Comparison of ENCODE assay signal across 8 cellular contexts in the genomic region with DNA sequence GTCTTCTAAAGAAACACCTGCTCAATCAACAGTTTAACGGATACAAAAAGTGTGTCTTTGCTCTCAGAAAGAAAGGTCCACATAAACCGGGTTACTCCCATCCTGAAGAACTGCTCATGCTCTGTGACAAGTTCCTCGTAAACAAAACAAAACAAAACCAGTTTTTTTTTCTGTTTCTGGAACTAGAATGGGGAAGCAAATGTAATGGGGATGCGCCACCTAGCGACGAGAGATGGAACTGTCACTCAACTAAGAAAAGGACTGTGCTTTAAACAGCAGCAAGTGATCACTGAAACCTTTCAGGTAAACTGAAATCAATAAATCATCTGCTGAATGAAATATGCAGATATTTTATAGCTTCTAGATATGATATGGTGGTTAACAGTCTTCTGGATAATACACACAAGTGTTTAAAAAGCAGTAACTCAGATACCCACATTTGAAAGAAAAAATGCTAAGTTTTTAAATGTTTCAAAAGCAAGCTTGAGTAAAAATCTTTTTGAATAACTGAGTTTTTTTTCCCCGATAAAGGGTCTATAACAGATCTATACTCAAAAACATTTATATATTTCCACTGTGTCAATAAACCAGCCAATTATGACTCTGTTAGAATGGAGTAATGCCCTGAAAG. TPM values are rescaled to one million over a fixed set of nuclear protein-coding genes. Genes with fewer than 3 reads are reported as not detected.
A peak's percentile ranks its signal among the peaks of the same experiment; 100 is the strongest.
DNase-seq lines count a peak whose midpoint lies in the region; ATAC-seq and TF ChIP-seq lines count a peak whose summit lies in the region.

No MANE protein-coding gene starts in this region.

- CTCF ChIA-PET in OCI-LY7 (lab: Charles Lee; ENCODE audit: unreplicated experiment), result interaction anchor here (2.7 kb wide), 1 partner anchor 14 kb away, joined by 10 read pairs; no protein-coding TSS in a partner anchor

- H3K9me3 Mint-ChIP-seq in activated T-cell treated with anti-CD3 and anti-CD28 coated beads, Interleukin-2, amount 50 U/mL, for 24 hours, result no peaks in the 10 kb centered on the region
- H3K9me3 Mint-ChIP-seq in naive thymus-derived CD8-positive, alpha-beta T cell, result no peaks in the 10 kb centered on the region

- H3K9me2 ChIP-seq in OCI-LY7 (ENCODE audit: insufficient read depth, low read length), result no peaks in the 10 kb centered on the region

- H3K27ac Mint-ChIP-seq in activated T-cell treated with anti-CD3 and anti-CD28 coated beads, Interleukin-2, amount 50 U/mL, for 24 hours, result peak overlapping the region; percentile 64
- peak overlapping the region; percentile 63 to 89 (median 83) for H3K27ac Mint-ChIP-seq in naive thymus-derived CD8-positive, alpha-beta T cell

- H3K27ac ChIP-seq in OCI-LY7 (ENCODE audit: low read depth, low read length, poor library complexity, severe bottlenecking), result peak overlapping the region; percentile 46
- peak overlapping the region; percentile 12 to 44 (median 24) for H3K27ac ChIP-seq in esophagus muscularis mucosa (replicated peaks in 1 of 4)

- no TSS peak for BruUV-seq in OCI-LY7 (replicated peaks; lab: Mats Ljungman, UMichigan)

- H3K36me3 Mint-ChIP-seq in activated T-cell treated with anti-CD3 and anti-CD28 coated beads, Interleukin-2, amount 50 U/mL, for 24 hours (ENCODE audit: low read depth), result peaks cover 94% of the 10 kb centered on the region
- peaks cover 4 to 77% (median 10%) of the 10 kb centered on the region in 3 donors for H3K36me3 Mint-ChIP-seq in naive thymus-derived CD8-positive, alpha-beta T cell

- TF ChIP-seq POLR2A in esophagus muscularis mucosa (IDR thresholded peaks at IDR 0.05; ENCODE audit: low read depth), result no peak

- intact Hi-C loops in OCI-LY7 (cut with micrococcal nuclease; ENCODE audit: unreplicated experiment), result loop anchor here (1.0 kb wide), 1 partner anchor 341 kb away; no protein-coding TSS in a partner anchor
- intact Hi-C loops in esophagus muscularis mucosa (cut with DNase I), result loop anchor here (5.0 kb wide), 1 partner anchor 344 kb away; the partner anchor contains the start of gene SNRPA1

- H3K4me1 ChIP-seq in OCI-LY7 (ENCODE audit: insufficient read depth, low read length, poor library complexity, severe bottlenecking), result peaks cover 19% of the 10 kb centered on the region
- peaks cover 13 to 28% (median 18%) of the 10 kb centered on the region in 4 donors for H3K4me1 ChIP-seq in esophagus muscularis mucosa

- H3K27me3 Mint-ChIP-seq in activated T-cell treated with anti-CD3 and anti-CD28 coated beads, Interleukin-2, amount 50 U/mL, for 24 hours, result no peaks in the 10 kb centered on the region
- no peaks in the 10 kb centered on the region for H3K27me3 Mint-ChIP-seq in naive thymus-derived CD8-positive, alpha-beta T cell

- peaks cover 5% of the 10 kb centered on the region; the same call in 1 of the 2 replicates for H3K79me2 ChIP-seq in OCI-LY7 (ENCODE audit: insufficient read depth, low read depth, low read length)

- H3K4me2 ChIP-seq in OCI-LY7 (ENCODE audit: low read length), result peak overlapping the region; percentile 55

- peaks cover 5% of the 10 kb centered on the region; the same call in 1 of the 2 replicates for H4K20me1 ChIP-seq in OCI-LY7 (ENCODE audit: insufficient read depth, low read length)

- no peaks in the 10 kb centered on the region for H3K9me3 ChIP-seq in OCI-LY7 (ENCODE audit: low read length)
- no peaks in the 10 kb centered on the region for H3K9me3 ChIP-seq in esophagus muscularis mucosa

- WGBS in esophagus muscularis mucosa, result 17% methylated on average over 7 of the region's 7 CpGs

- H2AFZ ChIP-seq in OCI-LY7 (ENCODE audit: low read length), result no peak overlapping the region

- H3K36me3 ChIP-seq in OCI-LY7 (ENCODE audit: insufficient read depth, low read length), result peaks cover 65% of the 10 kb centered on the region
- H3K36me3 ChIP-seq in esophagus muscularis mucosa, result peaks cover 36 to 75% (median 54%) of the 10 kb centered on the region in 4 donors

- POLR2A ChIA-PET in OCI-LY7 (lab: Charles Lee), result interaction anchor here (0.5 to 1.7 kb wide), 4 partner anchors 14 to 1583 kb away, joined by 3 to 5 read pairs (median 3); no protein-coding TSS in a partner anchor
- POLR2A ChIA-PET in naive thymus-derived CD8-positive, alpha-beta T cell (lab: Charles Lee), result interaction anchor here (1.2 kb wide), 1 partner anchor 10 kb away, joined by 5 read pairs; no protein-coding TSS in a partner anchor

- TF ChIP-seq EP300 in esophagus muscularis mucosa (IDR thresholded peaks at IDR 0.05), result no peak

- H3K4me3 ChIP-seq in OCI-LY7 (ENCODE audit: low read depth, low read length, poor library complexity, severe bottlenecking) (no peak overlapping the region), esophagus muscularis mucosa (no peak overlapping the region)

- H3K4me1 Mint-ChIP-seq in activated T-cell treated with anti-CD3 and anti-CD28 coated beads, Interleukin-2, amount 50 U/mL, for 24 hours (ENCODE audit: low read depth), result peaks cover 31% of the 10 kb centered on the region
- H3K4me1 Mint-ChIP-seq in naive thymus-derived CD8-positive, alpha-beta T cell, result peaks cover 19 to 39% (median 22%) of the 10 kb centered on the region in 4 donors

- peak; percentile 71 for ATAC-seq in HG03354 (IDR thresholded peaks at IDR 0.05; ENCODE audit: poor library complexity, severe bottlenecking, unreplicated experiment)
- ATAC-seq in naive thymus-derived CD8-positive, alpha-beta T cell, result peak; percentile 68 to 70

- DNase-seq in NCI-H2196 (lab: John Stamatoyannopoulos, UW; ENCODE audit: unreplicated experiment), result peak; percentile 36
- DNase-seq in NCI-H2196 treated with DMSO at 0.1 percent for 48 hours (lab: John Stamatoyannopoulos, UW; ENCODE audit: unreplicated experiment), result no peak
- DNase-seq in OCI-LY7 (ENCODE audit: low spot score), result peak; percentile 63
- DNase-seq in activated T-cell treated with anti-CD3 and anti-CD28 coated beads, Interleukin-2, amount 50 U/mL, for 24 hours, result peak; percentile 73
- DNase-seq in esophagus muscularis mucosa (ENCODE audit: extremely low spot score), result peak; percentile 94
- peak; percentile 58 to 83 (median 70) for DNase-seq in naive thymus-derived CD8-positive, alpha-beta T cell
- DNase-seq in stimulated activated naive CD4-positive, alpha-beta T cell (lab: John Stamatoyannopoulos, UW), result peak; percentile 48 to 81 (median 63)

- TF ChIP-seq CTCF in OCI-LY7 (conservative IDR thresholded peaks at IDR 0.05; ENCODE audit: low read length) (peak; percentile 99), esophagus muscularis mucosa (IDR thresholded peaks at IDR 0.05) (peak; percentile 87 to 96 (median 92))

- H3K27me3 ChIP-seq in esophagus muscularis mucosa, result no peaks in the 10 kb centered on the region

- no peak overlapping the region for H3K4me3 Mint-ChIP-seq in activated T-cell treated with anti-CD3 and anti-CD28 coated beads, Interleukin-2, amount 50 U/mL, for 24 hours
- peak overlapping the region in 2 of 10 donors; percentile 3 to 32 for H3K4me3 Mint-ChIP-seq in naive thymus-derived CD8-positive, alpha-beta T cell

RNA-seq across cellular contexts. Expression of gene TM2D3, which starts 10.9 kb away (rescaled TPM):
- total RNA-seq in OCI-LY7 (2014; rRNA removed; shearing (Covaris generic)), result 28.2 and 39.0 TPM in 2 replicates
- 33.6 and 40.5 TPM in 2 replicates for total RNA-seq in OCI-LY7 (2022)
- 10 to 100 TPM; 35.5 to 50.5 (median 40.5) TPM for total RNA-seq in esophagus muscularis mucosa
- 10 to 100 TPM; 87.9 to 98.5 TPM for total RNA-seq in naive thymus-derived CD8-positive, alpha-beta T cell
- 10 to 100 TPM; 28.1 to 32.3 (median 31.0) TPM for polyA plus RNA-seq in naive thymus-derived CD8-positive, alpha-beta T cell
